In genomic region chr5:40683351-40683750, GRCh38 we compare ENCODE assay signal across 11 cellular contexts. TPM values are rescaled to one million over a fixed set of nuclear protein-coding genes. Genes with fewer than 3 reads are reported as not detected.
A peak's percentile ranks its signal among the peaks of the same experiment; 100 is the strongest.
DNase-seq lines count a peak whose midpoint lies in the region; ATAC-seq and TF ChIP-seq lines count a peak whose summit lies in the region.
"Had no signal": no experiment of that assay in that cellular context is flagged by ENCODE, and none has a peak within 500 bp of the region (broad histone marks: within the 10 kb centered on the region; RNA-seq: fewer than 3 reads in every experiment).

No MANE protein-coding gene starts in this region.

- peaks cover 14% of the 10 kb centered on the region for H3K36me3 Mint-ChIP-seq in type B pancreatic cell

- H3K27me3 ChIP-seq in left ventricle myocardium inferior (ENCODE audit: low read depth) (peaks cover 51% of the 10 kb centered on the region), mononuclear cell (ENCODE audit: insufficient read depth, low read length) (no peaks in the 10 kb centered on the region)

- H3K4me3 ChIP-seq in left ventricle myocardium inferior: peak overlapping the region; percentile 95
- peak overlapping the region; percentile 71 for H3K4me3 ChIP-seq in astrocyte of the cerebellum (ENCODE audit: low read depth, low read length)
- peak overlapping the region; percentile 87 for H3K4me3 ChIP-seq in mononuclear cell (ENCODE audit: low read length)

- TF ChIP-seq CTCF in left ventricle myocardium inferior (IDR thresholded peaks at IDR 0.05; ENCODE audit: borderline replicate concordance) (no peak), astrocyte of the cerebellum (IDR thresholded peaks at IDR 0.05; ENCODE audit: low read depth, low read length, missing control alignments) (no peak), type B pancreatic cell (conservative IDR thresholded peaks at IDR 0.05) (no peak)

- H3K9me3 Mint-ChIP-seq in type B pancreatic cell: no peaks in the 10 kb centered on the region

- ATAC-seq in Right ventricle myocardium inferior: no peak
- no peak for ATAC-seq in GM19023 (IDR thresholded peaks at IDR 0.05; ENCODE audit: unreplicated experiment)

- peaks cover 6% of the 10 kb centered on the region for H3K36me3 ChIP-seq in left ventricle myocardium inferior

- DNase-seq in left ventricle myocardium inferior (no peak), Right ventricle myocardium inferior (ENCODE audit: missing footprints) (no peak), astrocyte of the cerebellum (ENCODE audit: low read depth) (no peak), type B pancreatic cell (ENCODE audit: extremely low spot score, unreplicated experiment) (no peak), SW480 (ENCODE audit: low spot score) (no peak), DMS114 treated with DMSO at 0.1 percent for 48 hours (lab: John Stamatoyannopoulos, UW; ENCODE audit: unreplicated experiment) (no peak)
- DNase-seq: C1 segment of cervical spinal cord, NCI-H1436, T-helper 9 cell had no signal

- H3K4me1 ChIP-seq in left ventricle myocardium inferior: peaks cover 64% of the 10 kb centered on the region
- peaks cover 70% of the 10 kb centered on the region for H3K4me1 ChIP-seq in mononuclear cell (ENCODE audit: insufficient read depth, low read length)

- H3K4me3 Mint-ChIP-seq in type B pancreatic cell: peak overlapping the region; percentile 92

- peak overlapping the region; percentile 93 for H3K27ac ChIP-seq in left ventricle myocardium inferior (replicated peaks)

- no peak overlapping the region for H3K27ac Mint-ChIP-seq in type B pancreatic cell

- intact Hi-C loops in left ventricle myocardium inferior (cut with micrococcal nuclease): no loop called here
- intact Hi-C loops in Right ventricle myocardium inferior (cut with DNase I): loop anchor here (5.0 kb wide), 2 partner anchors 111 to 291 kb away; no protein-coding TSS in a partner anchor

- peaks cover 32% of the 10 kb centered on the region for H3K4me1 Mint-ChIP-seq in type B pancreatic cell (ENCODE audit: unreplicated experiment)

- H3K27me3 Mint-ChIP-seq in type B pancreatic cell: peaks cover 68% of the 10 kb centered on the region

- no peaks in the 10 kb centered on the region for H3K9me3 ChIP-seq in left ventricle myocardium inferior (replicated peaks)
- no peaks in the 10 kb centered on the region for H3K9me3 ChIP-seq in mononuclear cell (ENCODE audit: low read depth, low read length)

- in situ Hi-C loops in astrocyte of the cerebellum (cut with HindIII; ENCODE audit: low sequenced_read_pairs): loop anchor here (10.0 kb wide), 1 partner anchor 1099 kb away; no protein-coding TSS in a partner anchor

RNA-seq across cellular contexts. Expression of gene PTGER4, which starts 3.6 kb away (rescaled TPM):
- total RNA-seq in left ventricle myocardium inferior: 6.2 TPM
- total RNA-seq in Right ventricle myocardium inferior: 8.5 TPM
- 441 TPM for total RNA-seq in mononuclear cell
- total RNA-seq in type B pancreatic cell (ENCODE audit: low replicate concordance): 8.0 and 12.0 TPM in 2 replicates

Comparison
In these comparisons a context has a peak if more than half of its experiments do, and no peak if none do; other contexts are left out.
1. RNA of gene PTGER4, which starts 3.6 kb away (total RNA-seq): 441 TPM in mononuclear cell (single experiment); 8.5 TPM in Right ventricle myocardium inferior (single experiment), 8.0 to 12.0 TPM in type B pancreatic cell and 6.2 TPM in left ventricle myocardium inferior (single experiment); every median in the first group is over 10 times any median in the second.
2. Peak in every context shown above with its lines, with median percentiles within 50 percentile points of each other: H3K4me3 ChIP-seq.